24 cellular contexts compared by ENCODE assay signal in the genomic region with DNA sequence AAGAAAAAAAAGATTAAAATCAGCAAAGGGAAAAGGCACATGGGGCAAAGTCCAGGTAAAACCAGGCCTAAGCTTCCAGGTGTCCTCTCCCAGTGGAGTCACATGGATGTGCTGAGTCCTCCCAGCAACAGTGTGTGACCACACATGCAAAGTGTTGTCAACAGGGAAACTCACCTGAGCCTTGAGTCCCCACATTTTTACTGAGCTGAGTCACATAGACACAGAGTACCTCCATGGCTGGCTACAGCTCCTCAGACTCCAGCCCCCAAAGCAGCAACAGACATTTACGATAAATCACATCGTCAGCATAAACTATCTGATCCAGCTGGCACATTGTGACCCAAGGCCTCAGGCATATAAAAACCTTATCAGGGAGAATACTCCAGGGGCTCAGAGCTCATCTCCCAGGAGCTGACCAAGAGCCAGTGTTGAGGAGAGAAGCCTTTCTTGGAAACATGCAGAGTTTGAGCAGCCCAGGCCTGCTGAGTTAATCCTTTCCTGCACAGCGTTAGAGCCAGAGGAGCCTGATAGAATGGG. TPM values are rescaled to one million over a fixed set of nuclear protein-coding genes. Genes with fewer than 3 reads are reported as not detected.
DNase-seq lines count a peak whose midpoint lies in the region; ATAC-seq and TF ChIP-seq lines count a peak whose summit lies in the region.
"Had no signal": no experiment of that assay in that cellular context is flagged by ENCODE, and none has a peak within 500 bp of the region (broad histone marks: within the 10 kb centered on the region; RNA-seq: fewer than 3 reads in every experiment).

No MANE protein-coding gene starts in this region.

- peak; percentile 80 for ATAC-seq in left lobe of liver
- no peak for ATAC-seq in HG03378 (IDR thresholded peaks at IDR 0.05; ENCODE audit: unreplicated experiment)
- ATAC-seq in HG03469 (IDR thresholded peaks at IDR 0.05; ENCODE audit: unreplicated experiment): no peak
- ATAC-seq: activated naive CD8-positive, alpha-beta T cell treated with anti-CD3 and anti-CD28 coated beads, Interleukin-2, amount 50 U/mL, for 24 hours; natural killer cell treated with Interleukin-12 subunit alpha and Interleukin-12 subunit beta and Interleukin-15 and Interleukin-18, amount 100 ng/mL, for 72 hours had no signal

- H3K4me3 Mint-ChIP-seq in progenitor cell of endocrine pancreas (ENCODE audit: low read depth): no peak overlapping the region
- H3K4me3 Mint-ChIP-seq: activated naive CD8-positive, alpha-beta T cell treated with anti-CD3 and anti-CD28 coated beads, Interleukin-2, amount 50 U/mL, for 24 hours; natural killer cell treated with Interleukin-12 subunit alpha and Interleukin-12 subunit beta and Interleukin-15 and Interleukin-18, amount 100 ng/mL, for 72 hours had no signal

- H3K27ac Mint-ChIP-seq in progenitor cell of endocrine pancreas: peak overlapping the region; percentile 4
- H3K27ac Mint-ChIP-seq: activated naive CD8-positive, alpha-beta T cell treated with anti-CD3 and anti-CD28 coated beads, Interleukin-2, amount 50 U/mL, for 24 hours; natural killer cell treated with Interleukin-12 subunit alpha and Interleukin-12 subunit beta and Interleukin-15 and Interleukin-18, amount 100 ng/mL, for 72 hours had no signal

- H3K27me3 Mint-ChIP-seq in progenitor cell of endocrine pancreas: no peaks in the 10 kb centered on the region
- H3K27me3 Mint-ChIP-seq: activated naive CD8-positive, alpha-beta T cell treated with anti-CD3 and anti-CD28 coated beads, Interleukin-2, amount 50 U/mL, for 24 hours; natural killer cell treated with Interleukin-12 subunit alpha and Interleukin-12 subunit beta and Interleukin-15 and Interleukin-18, amount 100 ng/mL, for 72 hours had no signal

- no peak for TF ChIP-seq CTCF in C4-2B (conservative IDR thresholded peaks at IDR 0.05)
- no peak for TF ChIP-seq CTCF in VCaP (conservative IDR thresholded peaks at IDR 0.05)
- no peak for TF ChIP-seq CTCF in progenitor cell of endocrine pancreas (IDR thresholded peaks at IDR 0.05; ENCODE audit: unreplicated experiment)

- no peaks in the 10 kb centered on the region for H3K9me3 Mint-ChIP-seq in progenitor cell of endocrine pancreas (ENCODE audit: low read depth)
- H3K9me3 Mint-ChIP-seq: activated naive CD8-positive, alpha-beta T cell treated with anti-CD3 and anti-CD28 coated beads, Interleukin-2, amount 50 U/mL, for 24 hours; natural killer cell treated with Interleukin-12 subunit alpha and Interleukin-12 subunit beta and Interleukin-15 and Interleukin-18, amount 100 ng/mL, for 72 hours had no signal

- H3K36me3 Mint-ChIP-seq in progenitor cell of endocrine pancreas (ENCODE audit: insufficient read depth): peaks cover 23% of the 10 kb centered on the region

- peaks cover 21% of the 10 kb centered on the region for H3K4me1 Mint-ChIP-seq in progenitor cell of endocrine pancreas (ENCODE audit: low read depth)

- DNase-seq in left lobe of liver (ENCODE audit: low spot score) (peak; percentile 63), progenitor cell of endocrine pancreas (ENCODE audit: low spot score, unreplicated experiment) (no peak), NOMO-1 (lab: John Stamatoyannopoulos, UW; ENCODE audit: unreplicated experiment in 2 of 2) (no peak)
- DNase-seq: activated CD4-positive, alpha-beta T cell treated with anti-CD3 and anti-CD28 coated beads, Interleukin-2, amount 50 U/mL, for 4 hours; activated CD4-positive, CD25-positive, alpha-beta regulatory T cell; activated CD8-positive, alpha-beta memory T cell treated with anti-CD3 and anti-CD28 coated beads, Interleukin-2, amount 50 U/mL, for 4 hours; activated effector memory CD4-positive, alpha-beta T cell treated with Interleukin-2 at 50 U/mL for 16 hours; activated naive CD8-positive, alpha-beta T cell treated with anti-CD3 and anti-CD28 coated beads, Interleukin-2, amount 50 U/mL, for 24 hours; C1 segment of cervical spinal cord; EL; erythroblast; hypothalamus; left ventricle myocardium inferior; NCI-H1092; NCI-H187; NCI-H2171 treated with DMSO at 0.1 percent for 48 hours; NCI-H69; stimulated activated CD4-positive, alpha-beta T cell treated with anti-CD3 and anti-CD28 coated beads, Interleukin-1b, Interleukin-23, amount 100 ng/mL, for 48 hours; T1000 had no signal

- H3K27ac ChIP-seq in C4-2B (peak overlapping the region; percentile 26; the same call in 1 of the 2 replicates), VCaP (peak overlapping the region; percentile 53)
- H3K27ac ChIP-seq: left ventricle myocardium inferior had no signal

RNA-seq across cellular contexts. Expression of a gene that starts 20.5 kb away (rescaled TPM):
- total RNA-seq in left lobe of liver: 5.2 TPM
- 13.6 and 19.3 TPM in 2 replicates for total RNA-seq in progenitor cell of endocrine pancreas
